8 cellular contexts compared by ENCODE assay signal in the genomic region with DNA sequence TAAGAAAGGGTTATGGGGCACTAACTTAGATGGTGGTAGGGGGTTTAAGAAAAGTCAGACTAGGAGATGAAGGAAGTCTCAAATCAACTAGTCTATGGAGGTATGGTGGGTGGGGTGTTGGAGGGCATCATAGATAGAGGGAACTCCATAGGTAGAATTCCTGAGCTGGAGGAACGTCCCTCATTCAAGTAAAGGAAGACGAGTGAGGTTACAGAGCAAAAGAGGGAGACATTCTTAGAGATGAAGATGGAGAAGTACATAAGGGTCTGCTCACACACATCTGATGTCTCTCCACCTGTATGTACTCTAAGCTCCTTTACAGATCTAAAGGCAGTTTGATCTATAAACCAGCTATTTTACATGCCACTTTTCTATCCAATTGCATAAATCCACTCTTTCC. TPM values are rescaled to one million over a fixed set of nuclear protein-coding genes. Genes with fewer than 3 reads are reported as not detected.
DNase-seq lines count a peak whose midpoint lies in the region; ATAC-seq and TF ChIP-seq lines count a peak whose summit lies in the region.
"Had no signal": no experiment of that assay in that cellular context is flagged by ENCODE, and none has a peak within 500 bp of the region (broad histone marks: within the 10 kb centered on the region; RNA-seq: fewer than 3 reads in every experiment).

No MANE protein-coding gene starts in this region.

- no peaks in the 10 kb centered on the region for H4K20me1 ChIP-seq in SU-DHL-6 (ENCODE audit: low read depth, low read length)

- no peaks in the 10 kb centered on the region for H3K9me2 ChIP-seq in SU-DHL-6 (replicated peaks; ENCODE audit: insufficient read depth, low read length)

- H3K9ac ChIP-seq in SU-DHL-6 (ENCODE audit: low read length) (peak overlapping the region; percentile 63; the same call in 1 of the 2 replicates), skeletal muscle tissue (ENCODE audit: low read depth in 1 of 3, low read length in 3 of 3) (peak overlapping the region in 2 of 3 donors; percentile 69 to 80)

- H3K36me3 ChIP-seq in H7 (replicated peaks; ENCODE audit: control insufficient read depth, insufficient read depth, low read length) = peaks cover 3% of the 10 kb centered on the region
- no peaks in the 10 kb centered on the region for H3K36me3 ChIP-seq in SU-DHL-6 (ENCODE audit: low read length)
- H3K36me3 ChIP-seq in skeletal muscle tissue (ENCODE audit: control insufficient read depth in 3 of 3, insufficient read depth in 3 of 3, low read length in 3 of 3) = no peaks in the 10 kb centered on the region

- H3K27ac ChIP-seq in SU-DHL-6 (ENCODE audit: low read depth, low read length) = no peak overlapping the region
- H3K27ac ChIP-seq in skeletal muscle tissue (ENCODE audit: low read depth, low read length) = peak overlapping the region; percentile 92

- TF ChIP-seq CTCF in SU-DHL-6 (IDR thresholded peaks at IDR 0.05; ENCODE audit: insufficient read depth, low read length, poor library complexity, severe bottlenecking) (no peak), fibroblast of the aortic adventitia (IDR thresholded peaks at IDR 0.05; ENCODE audit: insufficient read depth, low read length) (no peak)

- H3K4me3 ChIP-seq in H7 (ENCODE audit: insufficient read depth, low read depth, low read length) (peak overlapping the region; percentile 83; the same call in 1 of the 2 replicates), SU-DHL-6 (ENCODE audit: insufficient read depth, low read length, poor library complexity, severe bottlenecking) (no peak overlapping the region), fibroblast of the aortic adventitia (ENCODE audit: low read depth, low read length) (peak overlapping the region; percentile 85), skeletal muscle tissue (ENCODE audit: low read length in 3 of 3) (peak overlapping the region; percentile 22 to 79 (median 72))

- DNase-seq in H7 (no peak), fibroblast of the aortic adventitia (ENCODE audit: low read depth) (no peak), NCI-H2196 treated with DMSO at 0.1 percent for 48 hours (lab: John Stamatoyannopoulos, UW; ENCODE audit: unreplicated experiment) (no peak), 8988T (no peak)
- DNase-seq: occipital lobe had no signal

- peak overlapping the region; percentile 50 for H3K4me2 ChIP-seq in SU-DHL-6 (ENCODE audit: low read depth, low read length, poor library complexity, severe bottlenecking)

- no peak for ATAC-seq in GM18873 (IDR thresholded peaks at IDR 0.05; ENCODE audit: low FRiP score, unreplicated experiment)

- no peaks in the 10 kb centered on the region for H3K79me2 ChIP-seq in SU-DHL-6 (ENCODE audit: insufficient read depth, low read length)

- H3K27me3 ChIP-seq in H7 (ENCODE audit: control insufficient read depth, insufficient read depth, low read length) = no peaks in the 10 kb centered on the region
- H3K27me3 ChIP-seq in SU-DHL-6 (ENCODE audit: low read length) = no peaks in the 10 kb centered on the region
- H3K27me3 ChIP-seq in skeletal muscle tissue (ENCODE audit: control insufficient read depth in 3 of 3, insufficient read depth in 3 of 3, low read length in 3 of 3) = no peaks in the 10 kb centered on the region

- H2AFZ ChIP-seq in SU-DHL-6 (ENCODE audit: low read depth, low read length, severe bottlenecking) = no peak overlapping the region

- H3K4me1 ChIP-seq in skeletal muscle tissue (ENCODE audit: control insufficient read depth in 3 of 3, insufficient read depth in 3 of 3, low read length in 3 of 3) = peaks cover 0 to 7% (median 4%) of the 10 kb centered on the region in 3 donors

- H3K9me3 ChIP-seq in SU-DHL-6 (ENCODE audit: insufficient read depth, low read length) (no peaks in the 10 kb centered on the region), skeletal muscle tissue (ENCODE audit: control insufficient read depth in 3 of 3, low read length in 3 of 3) (no peaks in the 10 kb centered on the region)

- no peaks in the 10 kb centered on the region for H3F3A ChIP-seq in SU-DHL-6 (ENCODE audit: insufficient read depth)

RNA-seq across cellular contexts. Expression of a gene that starts 1.4 kb away (rescaled TPM):
- 60.2 and 75.2 TPM in 2 replicates for total RNA-seq in H7 (2014; rRNA removed; shearing (Covaris generic))
- 97.4 and 173 TPM in 2 replicates for total RNA-seq in fibroblast of the aortic adventitia (ENCODE audit: low replicate concordance)
- 12.0 TPM for total RNA-seq in skeletal muscle tissue
